31 cellular contexts compared by ENCODE assay signal in genomic region chr4:162582180-162582579, GRCh38.
"Had no signal": no experiment of that assay in that cellular context is flagged by ENCODE, and none has a peak within 500 bp of the region (broad histone marks: within the 10 kb centered on the region; RNA-seq: fewer than 3 reads in every experiment).

No MANE protein-coding gene starts in this region.

- H3K36me3 ChIP-seq: left lung, lower lobe of right lung, pancreas, prostate gland, stomach, suprapubic skin, thoracic aorta, tibial artery, upper lobe of right lung had no signal

- DNase-seq: hippocampal formation; immature natural killer cell; kidney; left colon; left lung; lower lobe of right lung; mammary epithelial cell; mesenchymal stem cell; naive thymus-derived CD8-positive, alpha-beta T cell; nucleus accumbens; pancreas; posterior cingulate gyrus; retina; right cardiac atrium; stimulated activated CD4-positive, alpha-beta T cell treated with anti-CD3 and anti-CD28 coated beads, Interleukin-12 subunit alpha, Interleukin-12 subunit beta, amount 100 ng/mL, for 4 hours; stimulated activated CD4-positive, alpha-beta T cell treated with anti-CD3 and anti-CD28 coated beads, Interleukin-15, amount 100 ng/mL, for 24 hours; stimulated activated CD4-positive, alpha-beta T cell treated with anti-CD3 and anti-CD28 coated beads, Interleukin-2, amount 100 ng/mL, for 24 hours; stimulated activated CD4-positive, alpha-beta T cell treated with anti-CD3 and anti-CD28 coated beads, Interleukin-4, amount 100 ng/mL, for 1 hour; stimulated activated naive B cell treated with anti-CD40 and anti-IgM and Interleukin-4, amounts not matched to agents 10 μg/mL and 1 μg/mL and 100 μg/mL, for 72 hours; stimulated activated naive CD8-positive, alpha-beta T cell treated with anti-CD3 and anti-CD28 coated beads, Interleukin-15, Interleukin-2, amounts not matched to agents 100 U/mL and 50 U/mL, for 24 hours; stomach; tibial artery; trophoblast cell; upper lobe of right lung had no signal

- ATAC-seq: left colon; left lung; lower lobe of right lung; naive thymus-derived CD8-positive, alpha-beta T cell; pancreas; right cardiac atrium; sciatic nerve; stimulated activated naive B cell treated with anti-CD40 and anti-IgM and Interleukin-4, amounts not matched to agents 10 μg/mL and 1 μg/mL and 100 μg/mL, for 72 hours; stimulated activated naive CD8-positive, alpha-beta T cell treated with anti-CD3 and anti-CD28 coated beads, Interleukin-15, Interleukin-2, amounts not matched to agents 100 U/mL and 50 U/mL, for 24 hours; upper lobe of right lung had no signal

- H3K9me3 ChIP-seq: left lung, lower lobe of right lung, pancreas, prostate gland, stomach, suprapubic skin, thoracic aorta, tibial artery, upper lobe of right lung had no signal

- H3K4me3 ChIP-seq: left lung, lower lobe of right lung, pancreas, prostate gland, skin epidermis, stomach, suprapubic skin, thoracic aorta, tibial artery, upper lobe of right lung had no signal

- H3K27me3 ChIP-seq: left lung, pancreas, stomach, suprapubic skin, tibial artery, upper lobe of right lung had no signal

- H3K27ac ChIP-seq: left lung, lower lobe of right lung, pancreas, prostate gland, skin epidermis, stomach, suprapubic skin, thoracic aorta, tibial artery, upper lobe of right lung had no signal

- H3K4me1 ChIP-seq: left lung, lower lobe of right lung, pancreas, prostate gland, stomach, suprapubic skin, tibial artery, upper lobe of right lung had no signal

- FAIRE-seq: islet of Langerhans, kidney, pancreas, urothelium cell line had no signal
